ENCODE assay signal across 14 cellular contexts in genomic region chr13:112062619-112063308, GRCh38. TPM values are rescaled to one million over a fixed set of nuclear protein-coding genes. Genes with fewer than 3 reads are reported as not detected.
DNase-seq lines count a peak whose midpoint lies in the region; ATAC-seq and TF ChIP-seq lines count a peak whose summit lies in the region.
"Had no signal": no experiment of that assay in that cellular context is flagged by ENCODE, and none has a peak within 500 bp of the region (broad histone marks: within the 10 kb centered on the region; RNA-seq: fewer than 3 reads in every experiment).

No MANE protein-coding gene starts in this region.

- no peak overlapping the region for H3K4me3 Mint-ChIP-seq in activated T-helper 1 cell treated with anti-CD3 and anti-CD28 coated beads, Interleukin-12 subunit alpha, Interleukin-12 subunit beta, Interleukin-2, Interleukin-4 antibody, amounts not matched to agents 30 ng/mL and 10 ng/mL and 1 ng/mL, durations not matched to agents 14 hours and 24 hours and 36 hours
- peak overlapping the region; percentile 59 for H3K4me3 Mint-ChIP-seq in type B pancreatic cell
- H3K4me3 Mint-ChIP-seq: activated T-helper 17 cell treated with anti-CD3 and anti-CD28 coated beads, Interleukin-2, amount 50 U/mL, for 72 hours had no signal

- no peaks in the 10 kb centered on the region for H3K4me1 Mint-ChIP-seq in activated T-helper 1 cell treated with anti-CD3 and anti-CD28 coated beads, Interleukin-12 subunit alpha, Interleukin-12 subunit beta, Interleukin-2, Interleukin-4 antibody, amounts not matched to agents 30 ng/mL and 10 ng/mL and 1 ng/mL, durations not matched to agents 14 hours and 24 hours and 36 hours (ENCODE audit: low read depth)
- peaks cover 5% of the 10 kb centered on the region for H3K4me1 Mint-ChIP-seq in type B pancreatic cell (ENCODE audit: unreplicated experiment)
- H3K4me1 Mint-ChIP-seq: activated T-helper 17 cell treated with anti-CD3 and anti-CD28 coated beads, Interleukin-2, amount 50 U/mL, for 72 hours had no signal

- H3K4me3 ChIP-seq in left ventricle myocardium inferior = peak overlapping the region; percentile 14

- TF ChIP-seq CTCF in left ventricle myocardium inferior (IDR thresholded peaks at IDR 0.05; ENCODE audit: borderline replicate concordance) = peak; percentile 42
- peak; percentile 90 for TF ChIP-seq CTCF in type B pancreatic cell (conservative IDR thresholded peaks at IDR 0.05)
- no peak for TF ChIP-seq CTCF in RWPE1 (conservative IDR thresholded peaks at IDR 0.05; ENCODE audit: low read depth)

- ATAC-seq in GM18867 (IDR thresholded peaks at IDR 0.05; ENCODE audit: unreplicated experiment) = no peak
- ATAC-seq: activated T-helper 17 cell treated with anti-CD3 and anti-CD28 coated beads, Interleukin-2, amount 50 U/mL, for 72 hours had no signal

- intact Hi-C loops in left ventricle myocardium inferior (cut with micrococcal nuclease) = no loop called here
- intact Hi-C loops in cardiac septum (cut with DNase I) = no loop called here
- intact Hi-C loops in activated T-helper 1 cell treated with anti-CD3 and anti-CD28 coated beads, Interleukin-12 subunit alpha, Interleukin-12 subunit beta, Interleukin-2, Interleukin-4 antibody, amounts not matched to agents 30 ng/mL and 10 ng/mL and 1 ng/mL, durations not matched to agents 14 hours and 24 hours and 36 hours (cut with micrococcal nuclease) = loop anchor here (5.0 kb wide), 1 partner anchor 1755 kb away; the partner anchor contains the start of genes COL4A1 and COL4A2

- peaks cover 29% of the 10 kb centered on the region for H3K4me1 ChIP-seq in left ventricle myocardium inferior

- H3K27me3 Mint-ChIP-seq in activated T-helper 1 cell treated with anti-CD3 and anti-CD28 coated beads, Interleukin-12 subunit alpha, Interleukin-12 subunit beta, Interleukin-2, Interleukin-4 antibody, amounts not matched to agents 30 ng/mL and 10 ng/mL and 1 ng/mL, durations not matched to agents 14 hours and 24 hours and 36 hours (ENCODE audit: insufficient read depth) = peaks cover 70% of the 10 kb centered on the region
- H3K27me3 Mint-ChIP-seq in type B pancreatic cell = peaks cover 91% of the 10 kb centered on the region

- H3K27ac ChIP-seq in left ventricle myocardium inferior (replicated peaks) (no peak overlapping the region), RWPE1 (no peak overlapping the region)

- CTCF ChIA-PET in RWPE1 (lab: Yijun Ruan, JAX) = interaction anchor here (0.6 kb wide), 1 partner anchor 528 kb away, joined by 8 read pairs; no protein-coding TSS in a partner anchor

- H3K9me3 Mint-ChIP-seq in activated T-helper 1 cell treated with anti-CD3 and anti-CD28 coated beads, Interleukin-12 subunit alpha, Interleukin-12 subunit beta, Interleukin-2, Interleukin-4 antibody, amounts not matched to agents 30 ng/mL and 10 ng/mL and 1 ng/mL, durations not matched to agents 14 hours and 24 hours and 36 hours = no peaks in the 10 kb centered on the region
- H3K9me3 Mint-ChIP-seq in type B pancreatic cell = no peaks in the 10 kb centered on the region
- H3K9me3 Mint-ChIP-seq: activated T-helper 17 cell treated with anti-CD3 and anti-CD28 coated beads, Interleukin-2, amount 50 U/mL, for 72 hours had no signal

- POLR2A ChIA-PET in RWPE1 (lab: Yijun Ruan, JAX; ENCODE audit: low non-redundant PET) = no interaction called here

- peaks cover 2% of the 10 kb centered on the region for H3K36me3 Mint-ChIP-seq in activated T-helper 1 cell treated with anti-CD3 and anti-CD28 coated beads, Interleukin-12 subunit alpha, Interleukin-12 subunit beta, Interleukin-2, Interleukin-4 antibody, amounts not matched to agents 30 ng/mL and 10 ng/mL and 1 ng/mL, durations not matched to agents 14 hours and 24 hours and 36 hours (ENCODE audit: low read depth)
- H3K36me3 Mint-ChIP-seq in type B pancreatic cell = no peaks in the 10 kb centered on the region

- H3K27ac Mint-ChIP-seq in activated T-helper 1 cell treated with anti-CD3 and anti-CD28 coated beads, Interleukin-12 subunit alpha, Interleukin-12 subunit beta, Interleukin-2, Interleukin-4 antibody, amounts not matched to agents 30 ng/mL and 10 ng/mL and 1 ng/mL, durations not matched to agents 14 hours and 24 hours and 36 hours = peak overlapping the region; percentile 83
- no peak overlapping the region for H3K27ac Mint-ChIP-seq in type B pancreatic cell
- H3K27ac Mint-ChIP-seq: activated T-helper 17 cell treated with anti-CD3 and anti-CD28 coated beads, Interleukin-2, amount 50 U/mL, for 72 hours had no signal

- no peaks in the 10 kb centered on the region for H3K9me3 ChIP-seq in left ventricle myocardium inferior (replicated peaks)

- peaks cover 100% of the 10 kb centered on the region for H3K27me3 ChIP-seq in left ventricle myocardium inferior (ENCODE audit: low read depth)

- no peaks in the 10 kb centered on the region for H3K36me3 ChIP-seq in left ventricle myocardium inferior

- no peak for DNase-seq in left ventricle myocardium inferior
- DNase-seq in cardiac septum (ENCODE audit: low spot score) = no peak
- DNase-seq in activated T-helper 1 cell treated with anti-CD3 and anti-CD28 coated beads, Interleukin-12 subunit alpha, Interleukin-12 subunit beta, Interleukin-2, Interleukin-4 antibody, amounts not matched to agents 30 ng/mL and 10 ng/mL and 1 ng/mL, durations not matched to agents 14 hours and 24 hours and 36 hours (ENCODE audit: low spot score) = no peak
- DNase-seq in iPS-NIHi7 (ENCODE audit: extremely low spot score) = peak; percentile 55
- DNase-seq in type B pancreatic cell (ENCODE audit: extremely low spot score, unreplicated experiment) = no peak
- no peak for DNase-seq in RWPE1 (ENCODE audit: low spot score)
- no peak for DNase-seq in NOMO-1 treated with DMSO at 0.1 percent for 48 hours (lab: John Stamatoyannopoulos, UW; ENCODE audit: unreplicated experiment)
- DNase-seq: AML-193 had no signal

RNA-seq across cellular contexts. Expression of gene SOX1, which starts 4.2 kb away (rescaled TPM):
- total RNA-seq in left ventricle myocardium inferior (not detected), cardiac septum (not detected), type B pancreatic cell (ENCODE audit: low replicate concordance) (0.17 and 1.3 TPM in 2 replicates)
- total RNA-seq in activated T-helper 1 cell treated with anti-CD3 and anti-CD28 coated beads, Interleukin-12 subunit alpha, Interleukin-12 subunit beta, Interleukin-2, Interleukin-4 antibody, amounts not matched to agents 30 ng/mL and 10 ng/mL and 1 ng/mL, durations not matched to agents 14 hours and 24 hours and 36 hours = not detected in 2 replicates
- total RNA-seq: activated T-helper 17 cell treated with anti-CD3 and anti-CD28 coated beads, Interleukin-2, amount 50 U/mL, for 72 hours; G401; MCF 10A; NCI-H460; RPMI7951 had no signal
